Comparison of ENCODE assay signal across 8 cellular contexts in the genomic region with DNA sequence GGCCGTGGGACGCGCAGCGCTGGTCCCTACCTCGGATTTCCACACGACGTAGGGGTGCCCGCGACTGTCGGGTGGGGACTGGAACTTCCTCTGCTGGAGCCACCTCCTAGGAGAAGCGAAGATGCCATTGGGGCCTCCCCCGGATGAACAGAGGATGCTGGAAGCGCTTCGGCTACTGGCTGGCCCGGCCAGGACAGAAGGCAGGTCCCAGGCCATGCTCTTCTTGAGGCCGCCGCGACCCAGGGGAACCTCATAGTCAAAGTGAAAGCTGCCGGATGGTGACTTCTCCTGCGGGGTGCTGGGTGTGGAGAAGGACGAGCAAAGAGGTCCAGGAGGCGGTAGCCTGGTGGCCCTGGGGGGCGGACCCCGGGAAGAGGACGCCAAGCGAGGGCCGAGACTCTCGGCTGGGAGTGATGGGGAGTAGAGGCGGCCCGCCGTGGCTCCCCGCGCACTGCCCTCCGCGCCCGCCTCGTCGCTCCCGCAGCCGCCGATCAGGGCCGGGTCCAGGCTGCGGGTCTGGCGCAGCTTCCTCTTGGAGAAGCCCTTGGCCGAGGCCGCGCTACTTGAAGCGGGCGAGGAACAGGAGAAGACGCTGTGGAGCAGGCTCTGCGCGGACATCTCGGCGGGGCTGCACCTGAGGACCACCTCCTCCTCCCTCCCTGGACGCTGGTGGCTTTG. TPM values are rescaled to one million over a fixed set of nuclear protein-coding genes. Genes with fewer than 3 reads are reported as not detected.
DNase-seq lines count a peak whose midpoint lies in the region; ATAC-seq and TF ChIP-seq lines count a peak whose summit lies in the region.

No MANE protein-coding gene starts in this region.

- intact Hi-C loops in left cardiac atrium (cut with DNase I) (no loop called here), psoas muscle (cut with DNase I) (loop anchor here in 1 of 2 donors (10.0 kb wide), 1 partner anchor 130 kb away; no protein-coding TSS in a partner anchor)

- ATAC-seq in left cardiac atrium (peak; percentile 33 to 38), psoas muscle (peak; percentile 16 to 44 (median 20))

- no peak overlapping the region for H3K27ac ChIP-seq in SJSA1
- H3K27ac ChIP-seq in psoas muscle, result peak overlapping the region; percentile 75

- H3K4me1 ChIP-seq in ES-I3 (ENCODE audit: insufficient read depth, low read length), result no peaks in the 10 kb centered on the region
- no peaks in the 10 kb centered on the region; the same call in 1 of the 2 replicates for H3K4me1 ChIP-seq in SJSA1 (replicated peaks)
- no peaks in the 10 kb centered on the region for H3K4me1 ChIP-seq in psoas muscle

- H3K36me3 ChIP-seq in ES-I3 (ENCODE audit: insufficient read depth, low read length) (no peaks in the 10 kb centered on the region), SJSA1 (no peaks in the 10 kb centered on the region), psoas muscle (ENCODE audit: insufficient read depth in 1 of 2, low read depth in 1 of 2) (no peaks in the 10 kb centered on the region)

- H3K4me3 ChIP-seq in SJSA1, result peak overlapping the region; percentile 38
- H3K4me3 ChIP-seq in psoas muscle, result peak overlapping the region; percentile 73

- DNase-seq in SJSA1 (ENCODE audit: low read depth in 1 of 2, low spot score in 2 of 2), result peak in 1 of 2 experiments; percentile 2
- no peak for DNase-seq in left cardiac atrium
- DNase-seq in psoas muscle, result peak; percentile 13 to 55
- DNase-seq in DMS79 (lab: John Stamatoyannopoulos, UW), result no peak
- no peak for DNase-seq in Kasumi-1 (lab: John Stamatoyannopoulos, UW)
- no peak for DNase-seq in NCI-H524 treated with DMSO at 0.1 percent for 48 hours (lab: John Stamatoyannopoulos, UW)
- no peak for DNase-seq in activated CD8-positive, alpha-beta memory T cell treated with anti-CD3 and anti-CD28 coated beads, Interleukin-2, amount 50 U/mL, for 4 hours

- no peak for TF ChIP-seq CTCF in psoas muscle (IDR thresholded peaks at IDR 0.05)

- H3K27me3 ChIP-seq in SJSA1 (replicated peaks) (peaks cover 3% of the 10 kb centered on the region; the same call in 1 of the 2 replicates), psoas muscle (ENCODE audit: insufficient read depth in 3 of 3, low read length in 2 of 3) (no peaks in the 10 kb centered on the region)

- WGBS in psoas muscle, 3 donors, result 6 to 38% (median 10%) methylated on average over 17 to 55 of the region's 55 CpGs

- H3K9ac ChIP-seq in ES-I3 (ENCODE audit: low read depth, low read length), result peak overlapping the region; percentile 71; the same call in 1 of the 2 replicates

- H3K9me3 ChIP-seq in ES-I3 (ENCODE audit: control insufficient read depth, insufficient read depth, low read length), result no peaks in the 10 kb centered on the region
- H3K9me3 ChIP-seq in SJSA1 (replicated peaks), result no peaks in the 10 kb centered on the region
- H3K9me3 ChIP-seq in psoas muscle, result no peaks in the 10 kb centered on the region

RNA-seq across cellular contexts. Expression of a gene that starts 1.4 kb away (rescaled TPM):
- total RNA-seq in SJSA1 (2014; rRNA removed; shearing (Covaris generic)), result 0.11 and 1.2 TPM in 2 replicates
- total RNA-seq in left cardiac atrium (1 to 10 TPM; 5.6 to 5.9 TPM), psoas muscle (10 to 100 TPM in 2 of 4 donors, 1 to 10 TPM in 2; 4.8 to 20.6 (median 11.3) TPM)
- 10 to 100 TPM in 1 of 3 donors, 1 to 10 TPM in 2; 1.8 to 11.0 (median 4.4) TPM for polyA plus RNA-seq in psoas muscle

Comparison
In these comparisons a context has a peak if more than half of its experiments do, and no peak if none do; other contexts are left out.
1. DNase-seq: peak in psoas muscle (2 of 2); none in left cardiac atrium (single experiment), DMS79 (single experiment), Kasumi-1 (0 of 2), NCI-H524 treated with DMSO at 0.1 percent for 48 hours (single experiment) and activated CD8-positive, alpha-beta memory T cell treated with anti-CD3 and anti-CD28 coated beads, Interleukin-2, amount 50 U/mL, for 4 hours (single experiment).